ENCODE assay signal across 20 cellular contexts in genomic region chr22:47164514-47165337, GRCh38.
DNase-seq lines count a peak whose midpoint lies in the region; ATAC-seq and TF ChIP-seq lines count a peak whose summit lies in the region.
"Had no signal": no experiment of that assay in that cellular context is flagged by ENCODE, and none has a peak within 500 bp of the region (broad histone marks: within the 10 kb centered on the region; RNA-seq: fewer than 3 reads in every experiment).

No MANE protein-coding gene starts in this region.

- H3K9me3 Mint-ChIP-seq in neural crest cell = peaks cover 2% of the 10 kb centered on the region
- H3K9me3 Mint-ChIP-seq: activated naive CD4-positive, alpha-beta T cell treated with anti-CD3 and anti-CD28 coated beads for 36 hours had no signal

- peaks cover 4% of the 10 kb centered on the region for H3K36me3 Mint-ChIP-seq in neural crest cell (ENCODE audit: low read depth)

- intact Hi-C loops in left cardiac atrium (cut with DNase I) = no loop called here

- no peak overlapping the region for H3K27ac ChIP-seq in Peyer's patch
- H3K27ac ChIP-seq: pancreas, stomach had no signal

- H3K9me3 ChIP-seq in BE2C = no peaks in the 10 kb centered on the region
- H3K9me3 ChIP-seq in Peyer's patch = no peaks in the 10 kb centered on the region
- H3K9me3 ChIP-seq: pancreas, stomach had no signal

- peak; percentile 20 for ATAC-seq in left cardiac atrium
- ATAC-seq: K562, Panc1 had no signal

- no peaks in the 10 kb centered on the region for H3K27me3 ChIP-seq in BE2C
- H3K27me3 ChIP-seq in Peyer's patch = no peaks in the 10 kb centered on the region
- H3K27me3 ChIP-seq: pancreas, stomach had no signal

- H3K4me1 ChIP-seq in BE2C (no peaks in the 10 kb centered on the region), Peyer's patch (no peaks in the 10 kb centered on the region)
- H3K4me1 ChIP-seq: pancreas, stomach had no signal

- DNase-seq in BE2C (peak; percentile 2), Peyer's patch (peak in 2 of 3 donors; percentile 38 to 43), left cardiac atrium (no peak), neural crest cell (ENCODE audit: low read depth, low spot score) (peak; percentile 65), DMS79 treated with DMSO at 0.1 percent for 48 hours (lab: John Stamatoyannopoulos, UW) (no peak), pons (ENCODE audit: low spot score) (no peak), D341Med (ENCODE audit: low spot score) (no peak), NOMO-1 treated with dmso at 0.1 percent for 144 hours (lab: John Stamatoyannopoulos, UW; ENCODE audit: unreplicated experiment) (no peak)
- DNase-seq: activated naive CD4-positive, alpha-beta T cell treated with anti-CD3 and anti-CD28 coated beads for 36 hours; effector memory CD4-positive, alpha-beta T cell; H7; mesenchymal stem cell; NCI-H1048; NCI-H69; stimulated activated CD4-positive, alpha-beta T cell treated with anti-CD3 and anti-CD28 coated beads, Interleukin-15, amount 100 ng/mL, for 24 hours; stomach; SW 1271 had no signal

- TF ChIP-seq CTCF in BE2C (IDR thresholded peaks at IDR 0.05; ENCODE audit: low read depth, low read length) = no peak
- TF ChIP-seq CTCF in Peyer's patch (IDR thresholded peaks at IDR 0.05) = no peak
- TF ChIP-seq CTCF in neural crest cell (conservative IDR thresholded peaks at IDR 0.05) = no peak

- H3K27me3 Mint-ChIP-seq in neural crest cell (ENCODE audit: low read depth) = peaks cover 4% of the 10 kb centered on the region

- H3K4me1 Mint-ChIP-seq in neural crest cell = peaks cover 42% of the 10 kb centered on the region

- TF ChIP-seq POLR2A in Peyer's patch (IDR thresholded peaks at IDR 0.05) = no peak

- peak overlapping the region; percentile 58 for H3K4me3 Mint-ChIP-seq in neural crest cell
- H3K4me3 Mint-ChIP-seq: activated naive CD4-positive, alpha-beta T cell treated with anti-CD3 and anti-CD28 coated beads for 36 hours had no signal

- H3K27ac Mint-ChIP-seq in neural crest cell (ENCODE audit: unreplicated experiment) = peak overlapping the region; percentile 93
- H3K27ac Mint-ChIP-seq: activated naive CD4-positive, alpha-beta T cell treated with anti-CD3 and anti-CD28 coated beads for 36 hours had no signal

- H3K36me3 ChIP-seq in BE2C (no peaks in the 10 kb centered on the region), Peyer's patch (peaks cover 0 to 8% (median 0%) of the 10 kb centered on the region in 3 donors)
- H3K36me3 ChIP-seq: pancreas had no signal

- H3K4me3 ChIP-seq in BE2C (ENCODE audit: low read depth, low read length) (no peak overlapping the region), Peyer's patch (no peak overlapping the region)
- H3K4me3 ChIP-seq: K562, pancreas, stomach had no signal

Comparison
In these comparisons a context has a peak if more than half of its experiments do, and no peak if none do; other contexts are left out.
1. DNase-seq: peak in BE2C (single experiment), Peyer's patch (2 of 3) and neural crest cell (single experiment); none in left cardiac atrium (single experiment), DMS79 treated with DMSO at 0.1 percent for 48 hours (single experiment), pons (single experiment), D341Med (single experiment) and NOMO-1 treated with dmso at 0.1 percent for 144 hours (single experiment).